Comparison of ENCODE assay signal across 38 cellular contexts in genomic region chr6:46661500-46661899, GRCh38. TPM values are rescaled to one million over a fixed set of nuclear protein-coding genes. Genes with fewer than 3 reads are reported as not detected.
"Had no signal": no experiment of that assay in that cellular context is flagged by ENCODE, and none has a peak within 500 bp of the region (broad histone marks: within the 10 kb centered on the region; RNA-seq: fewer than 3 reads in every experiment).

No MANE protein-coding gene starts in this region.

- ATAC-seq: activated CD8-positive, alpha-beta T cell treated with anti-CD3 and anti-CD28 coated beads for 36 hours; activated naive CD4-positive, alpha-beta T cell treated with anti-CD3 and anti-CD28 coated beads, Interleukin-2, amount 50 U/mL, for 72 hours; activated T-cell treated with anti-CD3 and anti-CD28 coated beads, Interleukin-2, amount 50 U/mL, for 4 hours; activated T-cell treated with anti-CD3 and anti-CD28 coated beads, Interleukin-2, amount 50 U/mL, for 72 hours; activated T-helper 17 cell treated with anti-CD3 and anti-CD28 coated beads, Interleukin-2, amount 50 U/mL, for 72 hours had no signal

- H3K27ac ChIP-seq: ascending aorta, cardiac muscle cell, VCaP had no signal

- H3K27ac Mint-ChIP-seq: activated B cell treated with CpG ODN at 0.5 μM for 24 hours; activated CD4-positive, alpha-beta memory T cell treated with anti-CD3 and anti-CD28 coated beads for 36 hours; activated CD4-positive, alpha-beta T cell treated with anti-CD3 and anti-CD28 coated beads, Interleukin-2, amount 10 ng/mL, durations not matched to agents 24 days and 14 days; activated CD8-positive, alpha-beta T cell treated with anti-CD3 and anti-CD28 coated beads for 36 hours; activated naive CD4-positive, alpha-beta T cell treated with anti-CD3 and anti-CD28 coated beads for 36 hours; activated naive CD4-positive, alpha-beta T cell treated with anti-CD3 and anti-CD28 coated beads, Interleukin-2, amount 50 U/mL, for 72 hours; activated naive CD8-positive, alpha-beta T cell treated with anti-CD3 and anti-CD28 coated beads for 36 hours; activated T-cell treated with anti-CD3 and anti-CD28 coated beads, Interleukin-2, amount 50 U/mL, for 72 hours; activated T-helper 1 cell treated with anti-CD3 and anti-CD28 coated beads, Interleukin-12 subunit alpha, Interleukin-12 subunit beta, Interleukin-2, Interleukin-4 antibody, amounts not matched to agents 30 ng/mL and 10 ng/mL and 1 ng/mL, durations not matched to agents 14 hours and 24 hours and 36 hours; activated T-helper 17 cell treated with anti-CD3 and anti-CD28 coated beads, Interleukin-2, amount 50 U/mL, for 72 hours; T-helper 1 cell treated with Interleukin-12 subunit alpha and Interleukin-12 subunit beta and Interleukin-4 antibody, amounts not matched to agents 30 μg/mL and 1 μg/mL, for 36 hours; T-helper 2 cell treated with Interferon-gamma antibody and Interleukin-4, amounts not matched to agents 5 μg/mL and 100 μg/mL, for 36 hours had no signal

- DNase-seq: activated B cell treated with CpG ODN at 0.5 μM for 24 hours; activated CD4-positive, alpha-beta memory T cell treated with anti-CD3 and anti-CD28 coated beads for 36 hours; activated CD4-positive, alpha-beta T cell treated with anti-CD3 and anti-CD28 coated beads for 4 hours; activated CD4-positive, alpha-beta T cell treated with anti-CD3 and anti-CD28 coated beads, Interleukin-2, amount 10 ng/mL, durations not matched to agents 24 days and 14 days; activated CD4-positive, alpha-beta T cell treated with anti-CD3 and anti-CD28 coated beads, Interleukin-2, amount 50 U/mL, for 1 hour; activated CD4-positive, alpha-beta T cell treated with anti-CD3 and anti-CD28 coated beads, Interleukin-2, amount 50 U/mL, for 4 hours; activated CD4-positive, CD25-positive, alpha-beta regulatory T cell treated with anti-CD3 and anti-CD28 coated beads, Interleukin-2, amount 50 U/mL, for 72 hours; activated CD8-positive, alpha-beta memory T cell treated with anti-CD3 and anti-CD28 coated beads, Interleukin-2, amount 50 U/mL, for 4 hours; activated CD8-positive, alpha-beta T cell treated with anti-CD3 and anti-CD28 coated beads for 36 hours; activated effector memory CD4-positive, alpha-beta T cell treated with anti-CD3 and anti-CD28 coated beads, Interleukin-2, amount 50 U/mL, for 16 hours; activated gamma-delta T cell treated with Interleukin-2 at 50 U/mL for 16 hours; activated naive CD4-positive, alpha-beta T cell; activated naive CD4-positive, alpha-beta T cell treated with anti-CD3 and anti-CD28 coated beads for 36 hours; activated naive CD4-positive, alpha-beta T cell treated with anti-CD3 and anti-CD28 coated beads, Interleukin-2, amount 50 U/mL, for 16 hours; activated naive CD8-positive, alpha-beta T cell treated with anti-CD3 and anti-CD28 coated beads for 36 hours; activated T-cell treated with anti-CD3 and anti-CD28 coated beads for 4 hours; activated T-cell treated with anti-CD3 and anti-CD28 coated beads, Interleukin-2, amount 50 U/mL, for 1 hour; activated T-cell treated with anti-CD3 and anti-CD28 coated beads, Interleukin-2, amount 50 U/mL, for 4 hours; activated T-cell treated with anti-CD3 and anti-CD28 coated beads, Interleukin-2, amount 50 U/mL, for 72 hours; amygdala; anterior cingulate cortex; cerebellar nuclear complex; T-helper 1 cell; T-helper 2 cell; T-helper 9 cell had no signal

- H3K9me3 ChIP-seq: ascending aorta had no signal

- H3K36me3 ChIP-seq: cardiac muscle cell had no signal

- H3K9me3 Mint-ChIP-seq: activated B cell treated with CpG ODN at 0.5 μM for 24 hours; activated CD4-positive, alpha-beta memory T cell treated with anti-CD3 and anti-CD28 coated beads for 36 hours; activated CD4-positive, alpha-beta T cell treated with anti-CD3 and anti-CD28 coated beads, Interleukin-2, amount 10 ng/mL, durations not matched to agents 24 days and 14 days; activated CD8-positive, alpha-beta T cell treated with anti-CD3 and anti-CD28 coated beads for 36 hours; activated naive CD4-positive, alpha-beta T cell treated with anti-CD3 and anti-CD28 coated beads for 36 hours; activated naive CD4-positive, alpha-beta T cell treated with anti-CD3 and anti-CD28 coated beads, Interleukin-2, amount 50 U/mL, for 72 hours; activated naive CD8-positive, alpha-beta T cell treated with anti-CD3 and anti-CD28 coated beads for 36 hours; activated T-cell treated with anti-CD3 and anti-CD28 coated beads, Interleukin-2, amount 50 U/mL, for 4 hours; activated T-cell treated with anti-CD3 and anti-CD28 coated beads, Interleukin-2, amount 50 U/mL, for 72 hours; activated T-helper 1 cell treated with anti-CD3 and anti-CD28 coated beads, Interleukin-12 subunit alpha, Interleukin-12 subunit beta, Interleukin-2, Interleukin-4 antibody, amounts not matched to agents 30 ng/mL and 10 ng/mL and 1 ng/mL, durations not matched to agents 14 hours and 24 hours and 36 hours; activated T-helper 17 cell treated with anti-CD3 and anti-CD28 coated beads, Interleukin-2, amount 50 U/mL, for 72 hours; brain; central memory CD8-positive, alpha-beta T cell; T-helper 1 cell treated with Interleukin-12 subunit alpha and Interleukin-12 subunit beta and Interleukin-4 antibody, amounts not matched to agents 30 μg/mL and 1 μg/mL, for 36 hours; T-helper 2 cell treated with Interferon-gamma antibody and Interleukin-4, amounts not matched to agents 5 μg/mL and 100 μg/mL, for 36 hours had no signal

- H3K27me3 ChIP-seq: ascending aorta, cardiac muscle cell had no signal

- H3K27me3 Mint-ChIP-seq: activated B cell treated with CpG ODN at 0.5 μM for 24 hours; activated CD4-positive, alpha-beta memory T cell treated with anti-CD3 and anti-CD28 coated beads for 36 hours; activated T-helper 17 cell treated with anti-CD3 and anti-CD28 coated beads, Interleukin-2, amount 50 U/mL, for 72 hours had no signal

- FAIRE-seq: bronchial epithelial cell, TTC549 had no signal

- H3K4me1 Mint-ChIP-seq: activated B cell treated with CpG ODN at 0.5 μM for 24 hours; activated CD4-positive, alpha-beta T cell treated with anti-CD3 and anti-CD28 coated beads, Interleukin-2, amount 10 ng/mL, durations not matched to agents 24 days and 14 days; activated naive CD8-positive, alpha-beta T cell treated with anti-CD3 and anti-CD28 coated beads for 36 hours; activated T-helper 17 cell treated with anti-CD3 and anti-CD28 coated beads, Interleukin-2, amount 50 U/mL, for 72 hours; brain; central memory CD8-positive, alpha-beta T cell had no signal

- H3K4me1 ChIP-seq: ascending aorta had no signal

- H3K4me3 ChIP-seq: ascending aorta, cardiac muscle cell had no signal

- H3K4me3 Mint-ChIP-seq: activated B cell treated with CpG ODN at 0.5 μM for 24 hours; activated CD4-positive, alpha-beta memory T cell treated with anti-CD3 and anti-CD28 coated beads for 36 hours; activated CD4-positive, alpha-beta T cell treated with anti-CD3 and anti-CD28 coated beads, Interleukin-2, amount 10 ng/mL, durations not matched to agents 24 days and 14 days; activated CD8-positive, alpha-beta T cell treated with anti-CD3 and anti-CD28 coated beads for 36 hours; activated naive CD4-positive, alpha-beta T cell treated with anti-CD3 and anti-CD28 coated beads for 36 hours; activated naive CD8-positive, alpha-beta T cell treated with anti-CD3 and anti-CD28 coated beads for 36 hours; activated T-cell treated with anti-CD3 and anti-CD28 coated beads, Interleukin-2, amount 50 U/mL, for 4 hours; activated T-cell treated with anti-CD3 and anti-CD28 coated beads, Interleukin-2, amount 50 U/mL, for 72 hours; activated T-helper 1 cell treated with anti-CD3 and anti-CD28 coated beads, Interleukin-12 subunit alpha, Interleukin-12 subunit beta, Interleukin-2, Interleukin-4 antibody, amounts not matched to agents 30 ng/mL and 10 ng/mL and 1 ng/mL, durations not matched to agents 14 hours and 24 hours and 36 hours; activated T-helper 17 cell treated with anti-CD3 and anti-CD28 coated beads, Interleukin-2, amount 50 U/mL, for 72 hours; brain; central memory CD8-positive, alpha-beta T cell; T-helper 1 cell treated with Interleukin-12 subunit alpha and Interleukin-12 subunit beta and Interleukin-4 antibody, amounts not matched to agents 30 μg/mL and 1 μg/mL, for 36 hours; T-helper 2 cell treated with Interferon-gamma antibody and Interleukin-4, amounts not matched to agents 5 μg/mL and 100 μg/mL, for 36 hours had no signal

- H3K36me3 Mint-ChIP-seq: activated CD4-positive, alpha-beta memory T cell treated with anti-CD3 and anti-CD28 coated beads for 36 hours; activated naive CD4-positive, alpha-beta T cell treated with anti-CD3 and anti-CD28 coated beads, Interleukin-2, amount 50 U/mL, for 72 hours; activated naive CD8-positive, alpha-beta T cell treated with anti-CD3 and anti-CD28 coated beads for 36 hours; brain had no signal

RNA-seq across cellular contexts. Expression of gene SLC25A27, which starts 8.7 kb away (rescaled TPM):
- total RNA-seq: activated T-helper 1 cell treated with anti-CD3 and anti-CD28 coated beads, Interleukin-12 subunit alpha, Interleukin-12 subunit beta, Interleukin-2, Interleukin-4 antibody, amounts not matched to agents 30 ng/mL and 10 ng/mL and 1 ng/mL, durations not matched to agents 14 hours and 24 hours and 36 hours had no signal

RNA-seq across cellular contexts. Expression of gene CYP39A1, which starts 8.9 kb away (rescaled TPM):
- total RNA-seq: activated B cell treated with CpG ODN at 0.5 μM for 24 hours; activated CD4-positive, alpha-beta memory T cell treated with anti-CD3 and anti-CD28 coated beads for 36 hours; activated CD4-positive, alpha-beta T cell treated with anti-CD3 and anti-CD28 coated beads, Interleukin-2, amount 10 ng/mL, durations not matched to agents 24 days and 14 days; activated CD8-positive, alpha-beta memory T cell treated with anti-CD3 and anti-CD28 coated beads for 36 hours; activated CD8-positive, alpha-beta T cell treated with anti-CD3 and anti-CD28 coated beads for 36 hours; activated naive CD4-positive, alpha-beta T cell treated with anti-CD3 and anti-CD28 coated beads for 36 hours; activated naive CD4-positive, alpha-beta T cell treated with anti-CD3 and anti-CD28 coated beads, Interleukin-2, amount 50 U/mL, for 72 hours; activated naive CD8-positive, alpha-beta T cell treated with anti-CD3 and anti-CD28 coated beads for 36 hours; activated T-cell treated with anti-CD3 and anti-CD28 coated beads, Interleukin-2, amount 50 U/mL, for 4 hours; activated T-cell treated with anti-CD3 and anti-CD28 coated beads, Interleukin-2, amount 50 U/mL, for 72 hours; activated T-helper 1 cell treated with anti-CD3 and anti-CD28 coated beads, Interleukin-12 subunit alpha, Interleukin-12 subunit beta, Interleukin-2, Interleukin-4 antibody, amounts not matched to agents 30 ng/mL and 10 ng/mL and 1 ng/mL, durations not matched to agents 14 hours and 24 hours and 36 hours; activated T-helper 17 cell treated with anti-CD3 and anti-CD28 coated beads, Interleukin-2, amount 50 U/mL, for 72 hours had no signal

RNA-seq across cellular contexts. Expression of gene TDRD6, which starts 26.2 kb away (rescaled TPM):
- total RNA-seq: activated B cell treated with CpG ODN at 0.5 μM for 24 hours; activated CD4-positive, alpha-beta memory T cell treated with anti-CD3 and anti-CD28 coated beads for 36 hours; activated CD4-positive, alpha-beta T cell treated with anti-CD3 and anti-CD28 coated beads, Interleukin-2, amount 10 ng/mL, durations not matched to agents 24 days and 14 days; activated CD8-positive, alpha-beta memory T cell treated with anti-CD3 and anti-CD28 coated beads for 36 hours; activated CD8-positive, alpha-beta T cell treated with anti-CD3 and anti-CD28 coated beads for 36 hours; activated naive CD4-positive, alpha-beta T cell treated with anti-CD3 and anti-CD28 coated beads for 36 hours; activated naive CD4-positive, alpha-beta T cell treated with anti-CD3 and anti-CD28 coated beads, Interleukin-2, amount 50 U/mL, for 72 hours; activated naive CD8-positive, alpha-beta T cell treated with anti-CD3 and anti-CD28 coated beads for 36 hours; activated T-cell treated with anti-CD3 and anti-CD28 coated beads, Interleukin-2, amount 50 U/mL, for 4 hours; activated T-cell treated with anti-CD3 and anti-CD28 coated beads, Interleukin-2, amount 50 U/mL, for 72 hours; activated T-helper 1 cell treated with anti-CD3 and anti-CD28 coated beads, Interleukin-12 subunit alpha, Interleukin-12 subunit beta, Interleukin-2, Interleukin-4 antibody, amounts not matched to agents 30 ng/mL and 10 ng/mL and 1 ng/mL, durations not matched to agents 14 hours and 24 hours and 36 hours; activated T-helper 17 cell treated with anti-CD3 and anti-CD28 coated beads, Interleukin-2, amount 50 U/mL, for 72 hours had no signal
